21 cellular contexts compared by ENCODE assay signal in the genomic region with DNA sequence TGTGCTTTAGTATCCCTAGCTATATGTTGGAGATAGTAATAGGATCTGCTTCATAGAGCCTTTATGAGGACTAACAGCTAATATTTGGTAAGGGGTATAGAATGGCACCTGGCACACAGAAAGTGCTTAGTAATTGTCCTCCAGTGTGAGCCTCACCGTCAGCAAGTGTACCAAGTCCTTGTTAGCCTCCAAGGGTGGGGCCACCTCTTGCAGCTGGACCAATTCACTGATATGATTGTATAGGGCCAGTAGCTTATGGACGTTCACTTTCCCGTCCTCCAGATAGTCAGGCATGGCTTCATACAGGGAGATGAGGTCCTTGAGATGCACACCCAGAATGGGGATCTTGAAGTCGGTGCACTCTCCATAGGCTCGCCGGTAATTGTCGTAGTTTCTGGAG. TPM values are rescaled to one million over a fixed set of nuclear protein-coding genes. Genes with fewer than 3 reads are reported as not detected.
DNase-seq lines count a peak whose midpoint lies in the region; ATAC-seq and TF ChIP-seq lines count a peak whose summit lies in the region.
"Had no signal": no experiment of that assay in that cellular context is flagged by ENCODE, and none has a peak within 500 bp of the region (broad histone marks: within the 10 kb centered on the region; RNA-seq: fewer than 3 reads in every experiment).

No MANE protein-coding gene starts in this region.

- BruUV-seq in Calu3 (replicated peaks; lab: Mats Ljungman, UMichigan) = no TSS peak

- no peaks in the 10 kb centered on the region for H3K27me3 ChIP-seq in CD4-positive, alpha-beta memory T cell (ENCODE audit: insufficient read depth, low read length)
- H3K27me3 ChIP-seq in gastroesophageal sphincter = peaks cover 15% of the 10 kb centered on the region
- H3K27me3 ChIP-seq: neural progenitor cell, SJCRH30 had no signal

- H3K9me3 ChIP-seq in CD4-positive, alpha-beta memory T cell (ENCODE audit: control insufficient read depth in 1 of 2, low read length in 2 of 2) = no peaks in the 10 kb centered on the region
- no peaks in the 10 kb centered on the region for H3K9me3 ChIP-seq in gastroesophageal sphincter
- H3K9me3 ChIP-seq: SJCRH30 had no signal

- no peaks in the 10 kb centered on the region for H3K27me3 Mint-ChIP-seq in T-helper 1 cell treated with Interleukin-12 subunit alpha and Interleukin-12 subunit beta and Interleukin-4 antibody, amounts not matched to agents 30 μg/mL and 1 μg/mL, for 36 hours (ENCODE audit: low read depth)
- no peaks in the 10 kb centered on the region for H3K27me3 Mint-ChIP-seq in CD4-positive, alpha-beta memory T cell
- H3K27me3 Mint-ChIP-seq in activated T-helper 1 cell treated with anti-CD3 and anti-CD28 coated beads, Interleukin-12 subunit alpha, Interleukin-12 subunit beta, Interleukin-2, Interleukin-4 antibody, amounts not matched to agents 30 ng/mL and 10 ng/mL and 1 ng/mL, durations not matched to agents 14 hours and 24 hours and 36 hours (ENCODE audit: insufficient read depth) = no peaks in the 10 kb centered on the region
- no peaks in the 10 kb centered on the region for H3K27me3 Mint-ChIP-seq in Calu3 (ENCODE audit: unreplicated experiment)
- H3K27me3 Mint-ChIP-seq: type B pancreatic cell had no signal

- CTCF ChIA-PET in CD4-positive, alpha-beta memory T cell (lab: Charles Lee; ENCODE audit: partially characterized antibody) = interaction anchor here (1.3 to 4.6 kb wide), 3 partner anchors 56 to 198 kb away, joined by 3 to 31 read pairs (median 12); partner anchors contain the start of gene RASGRP1
- CTCF ChIA-PET in Calu3 (lab: Charles Lee) = no interaction called here

- H3K4me3 ChIP-seq in CD4-positive, alpha-beta memory T cell (ENCODE audit: low read length in 2 of 2) = no peak overlapping the region
- H3K4me3 ChIP-seq in gastroesophageal sphincter = no peak overlapping the region
- H3K4me3 ChIP-seq: neural progenitor cell, SJCRH30 had no signal

- intact Hi-C loops in CD4-positive, alpha-beta memory T cell (cut with micrococcal nuclease) = no loop called here
- intact Hi-C loops in activated T-helper 1 cell treated with anti-CD3 and anti-CD28 coated beads, Interleukin-12 subunit alpha, Interleukin-12 subunit beta, Interleukin-2, Interleukin-4 antibody, amounts not matched to agents 30 ng/mL and 10 ng/mL and 1 ng/mL, durations not matched to agents 14 hours and 24 hours and 36 hours (cut with micrococcal nuclease) = no loop called here
- intact Hi-C loops in left colon (cut with DNase I, micrococcal nuclease) = no loop called here
- intact Hi-C loops in Calu3 (cut with micrococcal nuclease; ENCODE audit: unreplicated experiment) = no loop called here

- H3K4me1 Mint-ChIP-seq in T-helper 1 cell treated with Interleukin-12 subunit alpha and Interleukin-12 subunit beta and Interleukin-4 antibody, amounts not matched to agents 30 μg/mL and 1 μg/mL, for 36 hours (ENCODE audit: low read depth) = peaks cover 46% of the 10 kb centered on the region
- H3K4me1 Mint-ChIP-seq in CD4-positive, alpha-beta memory T cell = peaks cover 5 to 17% (median 7%) of the 10 kb centered on the region in 4 donors
- H3K4me1 Mint-ChIP-seq in activated T-helper 1 cell treated with anti-CD3 and anti-CD28 coated beads, Interleukin-12 subunit alpha, Interleukin-12 subunit beta, Interleukin-2, Interleukin-4 antibody, amounts not matched to agents 30 ng/mL and 10 ng/mL and 1 ng/mL, durations not matched to agents 14 hours and 24 hours and 36 hours (ENCODE audit: low read depth) = peaks cover 39% of the 10 kb centered on the region
- no peaks in the 10 kb centered on the region for H3K4me1 Mint-ChIP-seq in Calu3 (ENCODE audit: low read depth, unreplicated experiment)

- no peak for DNase-seq in T-helper 1 cell
- DNase-seq in CD4-positive, alpha-beta memory T cell = no peak
- DNase-seq in activated T-helper 1 cell treated with anti-CD3 and anti-CD28 coated beads, Interleukin-12 subunit alpha, Interleukin-12 subunit beta, Interleukin-2, Interleukin-4 antibody, amounts not matched to agents 30 ng/mL and 10 ng/mL and 1 ng/mL, durations not matched to agents 14 hours and 24 hours and 36 hours (ENCODE audit: low spot score) = no peak
- no peak for DNase-seq in left colon
- DNase-seq in HUDEP-2 (lab: John Stamatoyannopoulos, UW; ENCODE audit: unreplicated experiment in 76 of 76) = no peak
- no peak for DNase-seq in Calu3
- DNase-seq: activated CD8-positive, alpha-beta memory T cell treated with anti-CD3 and anti-CD28 coated beads, Interleukin-2, amount 50 U/mL, for 48 hours; AML-193; central memory CD4-positive, alpha-beta T cell; COR-L47; dermis blood vessel endothelial cell; Kasumi-1; MV-4-11; NCI-H510A; SJCRH30; stimulated activated CD8-positive, alpha-beta memory T cell treated with anti-CD3 and anti-CD28 coated beads, Interleukin-4, amount 100 ng/mL, for 48 hours had no signal

- peak overlapping the region; percentile 36 for H3K27ac Mint-ChIP-seq in T-helper 1 cell treated with Interleukin-12 subunit alpha and Interleukin-12 subunit beta and Interleukin-4 antibody, amounts not matched to agents 30 μg/mL and 1 μg/mL, for 36 hours
- peak overlapping the region in 6 of 7 donors; percentile 7 to 76 (median 43) for H3K27ac Mint-ChIP-seq in CD4-positive, alpha-beta memory T cell
- peak overlapping the region; percentile 64 for H3K27ac Mint-ChIP-seq in activated T-helper 1 cell treated with anti-CD3 and anti-CD28 coated beads, Interleukin-12 subunit alpha, Interleukin-12 subunit beta, Interleukin-2, Interleukin-4 antibody, amounts not matched to agents 30 ng/mL and 10 ng/mL and 1 ng/mL, durations not matched to agents 14 hours and 24 hours and 36 hours
- H3K27ac Mint-ChIP-seq in Calu3 (ENCODE audit: unreplicated experiment) = no peak overlapping the region
- H3K27ac Mint-ChIP-seq: neural progenitor cell, type B pancreatic cell had no signal

- H3K27ac ChIP-seq in CD4-positive, alpha-beta memory T cell (ENCODE audit: low read depth, low read length) = no peak overlapping the region
- H3K27ac ChIP-seq in gastroesophageal sphincter = no peak overlapping the region
- H3K27ac ChIP-seq: neural progenitor cell, SJCRH30 had no signal

- POLR2A ChIA-PET in CD4-positive, alpha-beta memory T cell (lab: Charles Lee; ENCODE audit: partially characterized antibody) = interaction anchor here (1.0 to 1.9 kb wide), 3 partner anchors 17 to 146 kb away, joined by 3 to 5 read pairs (median 3); partner anchors contain the start of gene RASGRP1

- no peaks in the 10 kb centered on the region for H3K9me3 Mint-ChIP-seq in T-helper 1 cell treated with Interleukin-12 subunit alpha and Interleukin-12 subunit beta and Interleukin-4 antibody, amounts not matched to agents 30 μg/mL and 1 μg/mL, for 36 hours
- no peaks in the 10 kb centered on the region for H3K9me3 Mint-ChIP-seq in CD4-positive, alpha-beta memory T cell
- no peaks in the 10 kb centered on the region for H3K9me3 Mint-ChIP-seq in activated T-helper 1 cell treated with anti-CD3 and anti-CD28 coated beads, Interleukin-12 subunit alpha, Interleukin-12 subunit beta, Interleukin-2, Interleukin-4 antibody, amounts not matched to agents 30 ng/mL and 10 ng/mL and 1 ng/mL, durations not matched to agents 14 hours and 24 hours and 36 hours
- no peaks in the 10 kb centered on the region for H3K9me3 Mint-ChIP-seq in Calu3 (ENCODE audit: low read depth, unreplicated experiment)
- H3K9me3 Mint-ChIP-seq: neural progenitor cell, type B pancreatic cell had no signal

- TF ChIP-seq POLR2A in gastroesophageal sphincter (IDR thresholded peaks at IDR 0.05) = no peak

- H3K4me1 ChIP-seq in CD4-positive, alpha-beta memory T cell (ENCODE audit: insufficient read depth, low read length) = peaks cover 3% of the 10 kb centered on the region
- H3K4me1 ChIP-seq in gastroesophageal sphincter = no peaks in the 10 kb centered on the region
- H3K4me1 ChIP-seq: SJCRH30 had no signal

- H3K4me3 Mint-ChIP-seq in T-helper 1 cell treated with Interleukin-12 subunit alpha and Interleukin-12 subunit beta and Interleukin-4 antibody, amounts not matched to agents 30 μg/mL and 1 μg/mL, for 36 hours = no peak overlapping the region
- H3K4me3 Mint-ChIP-seq in CD4-positive, alpha-beta memory T cell = no peak overlapping the region
- no peak overlapping the region for H3K4me3 Mint-ChIP-seq in activated T-helper 1 cell treated with anti-CD3 and anti-CD28 coated beads, Interleukin-12 subunit alpha, Interleukin-12 subunit beta, Interleukin-2, Interleukin-4 antibody, amounts not matched to agents 30 ng/mL and 10 ng/mL and 1 ng/mL, durations not matched to agents 14 hours and 24 hours and 36 hours
- no peak overlapping the region for H3K4me3 Mint-ChIP-seq in Calu3 (ENCODE audit: low read depth, unreplicated experiment)
- H3K4me3 Mint-ChIP-seq: neural progenitor cell, type B pancreatic cell had no signal

- 100% methylated on average over 4 of the region's 7 CpGs; no CpG with 5 or more reads in 1 of the 2 donors for WGBS in gastroesophageal sphincter (ENCODE audit: low coverage in 1 of 2), 2 donors

- peak; percentile 71 for ATAC-seq in left colon
- no peak for ATAC-seq in gastroesophageal sphincter
- ATAC-seq: sciatic nerve had no signal

- H3K36me3 Mint-ChIP-seq in T-helper 1 cell treated with Interleukin-12 subunit alpha and Interleukin-12 subunit beta and Interleukin-4 antibody, amounts not matched to agents 30 μg/mL and 1 μg/mL, for 36 hours (ENCODE audit: low read depth) = peaks cover 80% of the 10 kb centered on the region
- H3K36me3 Mint-ChIP-seq in CD4-positive, alpha-beta memory T cell = peaks cover 76 to 92% of the 10 kb centered on the region in 2 donors
- H3K36me3 Mint-ChIP-seq in activated T-helper 1 cell treated with anti-CD3 and anti-CD28 coated beads, Interleukin-12 subunit alpha, Interleukin-12 subunit beta, Interleukin-2, Interleukin-4 antibody, amounts not matched to agents 30 ng/mL and 10 ng/mL and 1 ng/mL, durations not matched to agents 14 hours and 24 hours and 36 hours (ENCODE audit: low read depth) = peaks cover 79% of the 10 kb centered on the region
- no peaks in the 10 kb centered on the region for H3K36me3 Mint-ChIP-seq in Calu3 (ENCODE audit: insufficient read depth, unreplicated experiment)
- H3K36me3 Mint-ChIP-seq: type B pancreatic cell had no signal

- TF ChIP-seq EP300 in gastroesophageal sphincter (IDR thresholded peaks at IDR 0.05) = no peak

- peaks cover 88% of the 10 kb centered on the region for H3K36me3 ChIP-seq in CD4-positive, alpha-beta memory T cell (ENCODE audit: insufficient read depth, low read length)
- H3K36me3 ChIP-seq in gastroesophageal sphincter = no peaks in the 10 kb centered on the region
- H3K36me3 ChIP-seq: neural progenitor cell, SJCRH30 had no signal

- no peak for TF ChIP-seq CTCF in gastroesophageal sphincter (IDR thresholded peaks at IDR 0.05)
- no peak for TF ChIP-seq CTCF in Calu3 (IDR thresholded peaks at IDR 0.05; ENCODE audit: unreplicated experiment)

RNA-seq across cellular contexts. Expression of gene FAM98B, which starts 53.6 kb away (rescaled TPM):
- total RNA-seq in CD4-positive, alpha-beta memory T cell = 10 to 100 TPM; 22.0 to 26.3 TPM
- polyA plus RNA-seq in CD4-positive, alpha-beta memory T cell = 1 to 10 TPM; 3.3 TPM
- 64.4 and 66.9 TPM in 2 replicates for total RNA-seq in activated T-helper 1 cell treated with anti-CD3 and anti-CD28 coated beads, Interleukin-12 subunit alpha, Interleukin-12 subunit beta, Interleukin-2, Interleukin-4 antibody, amounts not matched to agents 30 ng/mL and 10 ng/mL and 1 ng/mL, durations not matched to agents 14 hours and 24 hours and 36 hours
- total RNA-seq in left colon = 10 to 100 TPM; 17.7 to 19.9 TPM
- 10 to 100 TPM; 10.6 to 15.6 (median 11.9) TPM for total RNA-seq in gastroesophageal sphincter
- 13.4 and 20.5 TPM in 2 replicates for total RNA-seq in Calu3 (2022)

RNA-seq across cellular contexts. Expression of gene RASGRP1, which starts 57.0 kb away (rescaled TPM):
- 100 to 1,000 TPM; 123 to 125 TPM for total RNA-seq in CD4-positive, alpha-beta memory T cell
- polyA plus RNA-seq in CD4-positive, alpha-beta memory T cell = 10 to 100 TPM; 47.8 to 85.9 TPM
- 106 and 110 TPM in 2 replicates for total RNA-seq in activated T-helper 1 cell treated with anti-CD3 and anti-CD28 coated beads, Interleukin-12 subunit alpha, Interleukin-12 subunit beta, Interleukin-2, Interleukin-4 antibody, amounts not matched to agents 30 ng/mL and 10 ng/mL and 1 ng/mL, durations not matched to agents 14 hours and 24 hours and 36 hours
- 1 to 10 TPM in 1 of 2 donors, under 1 TPM in 1; 0.84 to 1.0 TPM for total RNA-seq in left colon
- total RNA-seq in gastroesophageal sphincter = under 1 TPM; 0.16 to 0.81 (median 0.55) TPM
- 9.0 and 15.1 TPM in 2 replicates for total RNA-seq in Calu3 (2022)
